ENCODE assay signal across 17 cellular contexts in genomic region chr18:79461627-79462026, GRCh38.
"Had no signal": no experiment of that assay in that cellular context is flagged by ENCODE, and none has a peak within 500 bp of the region (broad histone marks: within the 10 kb centered on the region; RNA-seq: fewer than 3 reads in every experiment).

No MANE protein-coding gene starts in this region.

- H3K4me2 ChIP-seq: neural progenitor cell, smooth muscle cell had no signal

- H3K4me3 Mint-ChIP-seq: activated CD4-positive, alpha-beta T cell treated with anti-CD3 and anti-CD28 coated beads, Interleukin-2, amount 10 ng/mL, durations not matched to agents 7 days and 5 days; neural progenitor cell had no signal

- H3K4me1 ChIP-seq: right lobe of liver had no signal

- H3K9ac ChIP-seq: neural progenitor cell had no signal

- H3K9me3 Mint-ChIP-seq: activated CD4-positive, alpha-beta T cell treated with anti-CD3 and anti-CD28 coated beads, Interleukin-2, amount 10 ng/mL, durations not matched to agents 7 days and 5 days; activated T-helper 2 cell treated with anti-CD3 and anti-CD28 coated beads, Interferon-gamma antibody, Interleukin-2, Interleukin-4, amounts not matched to agents 10 μg/mL and 5 μg/mL and 100 μg/mL, durations not matched to agents 14 hours and 24 hours and 36 hours; neural progenitor cell had no signal

- H3K4me3 ChIP-seq: dorsolateral prefrontal cortex, gastroesophageal sphincter, heart right ventricle, lower lobe of right lung, neural progenitor cell, ovary, right lobe of liver, smooth muscle cell had no signal

- H3K9me3 ChIP-seq: gastroesophageal sphincter, heart right ventricle, lower lobe of right lung, ovary, right lobe of liver had no signal

- H2AFZ ChIP-seq: neural progenitor cell had no signal

- H3K36me3 ChIP-seq: neural progenitor cell, ovary, right lobe of liver had no signal

- H3K27ac ChIP-seq: dorsolateral prefrontal cortex, heart right ventricle, lower lobe of right lung, neural progenitor cell, ovary, right lobe of liver had no signal

- ATAC-seq: gastroesophageal sphincter, heart right ventricle, left colon, lower lobe of right lung, right lobe of liver had no signal

- H3K27ac Mint-ChIP-seq: activated CD4-positive, alpha-beta T cell treated with anti-CD3 and anti-CD28 coated beads, Interleukin-2, amount 10 ng/mL, durations not matched to agents 7 days and 5 days; activated T-helper 2 cell treated with anti-CD3 and anti-CD28 coated beads, Interferon-gamma antibody, Interleukin-2, Interleukin-4, amounts not matched to agents 10 μg/mL and 5 μg/mL and 100 μg/mL, durations not matched to agents 14 hours and 24 hours and 36 hours; neural progenitor cell had no signal

- H3K27me3 ChIP-seq: gastroesophageal sphincter, heart right ventricle, neural progenitor cell, ovary, right lobe of liver had no signal

- DNase-seq: activated CD4-positive, alpha-beta T cell treated with anti-CD3 and anti-CD28 coated beads, Interleukin-2, amount 10 ng/mL, durations not matched to agents 7 days and 5 days; activated CD4-positive, CD25-positive, alpha-beta regulatory T cell; activated naive CD4-positive, alpha-beta T cell treated with anti-CD3 and anti-CD28 coated beads, Interleukin-2, amount 50 U/mL, for 16 hours; activated T-cell treated with anti-CD3 and anti-CD28 coated beads for 4 hours; amniotic stem cell; dorsolateral prefrontal cortex; heart right ventricle; left colon; lower lobe of right lung; midbrain; ovary; right lobe of liver; T-helper 2 cell had no signal

- H3K36me3 Mint-ChIP-seq: neural progenitor cell had no signal

- H3K27me3 Mint-ChIP-seq: activated CD4-positive, alpha-beta T cell treated with anti-CD3 and anti-CD28 coated beads, Interleukin-2, amount 10 ng/mL, durations not matched to agents 7 days and 5 days had no signal
